In the genomic region with DNA sequence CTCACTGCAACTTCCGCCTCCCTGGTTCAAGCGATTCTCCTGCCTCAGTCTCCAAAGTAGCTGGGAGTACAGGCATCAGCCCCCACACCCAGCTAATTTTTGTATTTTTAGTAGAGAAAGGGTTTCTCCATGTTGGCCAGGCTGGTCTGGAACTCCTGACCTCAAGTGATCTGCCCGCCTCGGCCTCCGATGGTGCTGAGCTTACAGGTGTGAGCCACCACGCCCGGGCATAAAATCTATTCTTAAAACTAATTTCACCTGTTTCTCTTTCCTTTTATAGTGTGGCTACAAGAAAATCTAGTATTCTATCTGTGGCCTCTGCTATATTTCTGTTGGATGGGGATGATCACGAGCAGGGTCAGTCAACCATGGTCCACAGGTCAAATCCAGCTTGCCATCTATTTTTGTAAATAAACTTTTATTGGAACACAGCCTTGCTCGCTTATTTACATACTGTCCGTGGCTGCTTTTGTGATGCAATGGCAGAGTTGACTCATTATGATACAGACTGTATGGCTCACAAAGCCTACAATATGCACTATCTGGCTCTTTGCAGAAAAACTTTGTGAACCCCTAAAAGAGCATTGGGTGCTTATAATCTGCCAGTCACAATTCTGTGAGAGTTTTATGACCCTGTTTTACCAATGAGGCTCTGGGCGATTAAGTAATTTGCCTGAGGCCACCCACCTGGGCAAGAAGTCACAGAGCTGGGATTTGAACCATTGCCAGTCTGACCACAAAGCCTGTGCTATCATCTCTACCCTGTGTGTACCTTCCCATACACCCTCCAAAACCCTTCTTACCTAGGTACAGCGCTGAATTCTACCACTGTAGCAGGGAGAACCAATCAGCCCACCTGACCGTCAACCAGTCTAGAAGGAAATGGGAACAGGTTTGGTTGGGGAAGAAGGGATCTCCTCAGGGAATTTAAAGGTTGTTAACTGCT, we compare ENCODE assay signal across 9 cellular contexts. TPM values are rescaled to one million over a fixed set of nuclear protein-coding genes. Genes with fewer than 3 reads are reported as not detected.
A peak's percentile ranks its signal among the peaks of the same experiment; 100 is the strongest.
DNase-seq lines count a peak whose midpoint lies in the region; ATAC-seq and TF ChIP-seq lines count a peak whose summit lies in the region.
"Had no signal": no experiment of that assay in that cellular context is flagged by ENCODE, and none has a peak within 500 bp of the region (broad histone marks: within the 10 kb centered on the region; RNA-seq: fewer than 3 reads in every experiment).

No MANE protein-coding gene starts in this region.

- H3K27ac ChIP-seq in aorta (ENCODE audit: low read depth in 1 of 2, low read length in 2 of 2) (peak overlapping the region in 1 of 2 donors; percentile 87), WERI-Rb-1 (no peak overlapping the region)

- intact Hi-C loops in mucosa of descending colon (cut with DNase I, micrococcal nuclease): loop anchor here (5.0 to 10.0 kb wide), 4 partner anchors 394 to 466 kb away; no protein-coding TSS in a partner anchor
- intact Hi-C loops in aorta (cut with DNase I): loop anchor here (5.0 to 10.0 kb wide), 3 partner anchors 256 to 804 kb away; a partner anchor contains a TSS

- peaks cover 0 to 2% of the 10 kb centered on the region in 2 donors for H3K36me3 Mint-ChIP-seq in activated T-cell treated with anti-CD3 and anti-CD28 coated beads, Interleukin-2, amount 50 U/mL, for 72 hours (ENCODE audit: insufficient read depth in 2 of 2)

- H3K27me3 ChIP-seq in aorta (ENCODE audit: control insufficient read depth in 1 of 2, insufficient read depth in 2 of 2, low read length in 1 of 2) (no peaks in the 10 kb centered on the region), WERI-Rb-1 (ENCODE audit: insufficient read depth, low read depth, severe bottlenecking) (no peaks in the 10 kb centered on the region)

- WGBS in aorta, 2 donors: 86 to 90% methylated on average over 13 of the region's 13 CpGs

- peak; percentile 44 for DNase-seq in GM13976 (ENCODE audit: low spot score)
- peak; percentile 89 for DNase-seq in LNCaP clone FGC (ENCODE audit: low read depth)
- peak; percentile 60 to 69 for DNase-seq in activated T-cell treated with anti-CD3 and anti-CD28 coated beads, Interleukin-2, amount 50 U/mL, for 72 hours
- DNase-seq in mucosa of descending colon: peak; percentile 31 to 53 (median 51)
- no peak for DNase-seq in aorta
- DNase-seq in NCI-H1417 treated with DMSO at 0.1 percent for 48 hours (lab: John Stamatoyannopoulos, UW): no peak
- no peak for DNase-seq in WERI-Rb-1

- H3K9me3 ChIP-seq in mucosa of descending colon (no peaks in the 10 kb centered on the region), aorta (ENCODE audit: control insufficient read depth, low read length) (no peaks in the 10 kb centered on the region), WERI-Rb-1 (ENCODE audit: severe bottlenecking) (no peaks in the 10 kb centered on the region)

- in situ Hi-C loops in GM13976 (cut with MboI; ENCODE audit: low sequenced_read_pairs, unreplicated experiment): loop anchor here (5.0 kb wide), 1 partner anchor 459 kb away; no protein-coding TSS in a partner anchor

- H3K27me3 Mint-ChIP-seq in activated T-cell treated with anti-CD3 and anti-CD28 coated beads, Interleukin-2, amount 50 U/mL, for 72 hours (ENCODE audit: low read depth): peaks cover 7% of the 10 kb centered on the region

- ATAC-seq in GM21825 (IDR thresholded peaks at IDR 0.05; ENCODE audit: unreplicated experiment): peak; percentile 85
- peak; percentile 86 to 89 for ATAC-seq in activated T-cell treated with anti-CD3 and anti-CD28 coated beads, Interleukin-2, amount 50 U/mL, for 72 hours (replicated peaks in 1 of 2)
- peak; percentile 87 for ATAC-seq in mucosa of descending colon
- ATAC-seq in aorta (ENCODE audit: low FRiP score): no peak

- H3K4me1 Mint-ChIP-seq in activated T-cell treated with anti-CD3 and anti-CD28 coated beads, Interleukin-2, amount 50 U/mL, for 72 hours (ENCODE audit: low read depth): peaks cover 32% of the 10 kb centered on the region

- TF ChIP-seq CTCF in GM13976 (IDR thresholded peaks at IDR 0.05; ENCODE audit: borderline replicate concordance, control extremely low read depth, extremely low read depth, insufficient read depth, missing control alignments): no peak
- no peak for TF ChIP-seq CTCF in LNCaP clone FGC (IDR thresholded peaks at IDR 0.05; ENCODE audit: control insufficient read depth, extremely low read depth, insufficient read depth)
- TF ChIP-seq CTCF in mucosa of descending colon (IDR thresholded peaks at IDR 0.05): no peak
- TF ChIP-seq CTCF in WERI-Rb-1 (IDR thresholded peaks at IDR 0.05; ENCODE audit: low read depth, low read length): no peak

- H3K27ac Mint-ChIP-seq in activated T-cell treated with anti-CD3 and anti-CD28 coated beads, Interleukin-2, amount 50 U/mL, for 72 hours: peak overlapping the region; percentile 91

- H3K4me3 ChIP-seq in LNCaP clone FGC (ENCODE audit: low read depth, low read length): no peak overlapping the region
- no peak overlapping the region for H3K4me3 ChIP-seq in mucosa of descending colon
- no peak overlapping the region for H3K4me3 ChIP-seq in aorta (ENCODE audit: low read length in 2 of 2)
- no peak overlapping the region for H3K4me3 ChIP-seq in WERI-Rb-1 (ENCODE audit: low read depth, low read length)

- H3K4me3 Mint-ChIP-seq in activated T-cell treated with anti-CD3 and anti-CD28 coated beads, Interleukin-2, amount 50 U/mL, for 72 hours: peak overlapping the region; percentile 60 to 91
- H3K4me3 Mint-ChIP-seq: neural crest cell had no signal

- H3K4me1 ChIP-seq in mucosa of descending colon (ENCODE audit: low read depth) (peaks cover 19% of the 10 kb centered on the region), aorta (ENCODE audit: control insufficient read depth in 1 of 2, insufficient read depth in 2 of 2, low read length in 2 of 2) (peaks cover 0 to 4% of the 10 kb centered on the region in 2 donors)

- no peaks in the 10 kb centered on the region for H3K9me3 Mint-ChIP-seq in activated T-cell treated with anti-CD3 and anti-CD28 coated beads, Interleukin-2, amount 50 U/mL, for 72 hours
- H3K9me3 Mint-ChIP-seq: neural crest cell had no signal

- H3K36me3 ChIP-seq in mucosa of descending colon (ENCODE audit: low read depth): no peaks in the 10 kb centered on the region
- no peaks in the 10 kb centered on the region for H3K36me3 ChIP-seq in aorta (ENCODE audit: control insufficient read depth in 1 of 2, insufficient read depth in 2 of 2, low read length in 1 of 2)
- H3K36me3 ChIP-seq in WERI-Rb-1: peaks cover 3% of the 10 kb centered on the region; the same call in 1 of the 2 replicates

RNA-seq across cellular contexts. Expression of a gene that starts 28.3 kb away (rescaled TPM):
- total RNA-seq in activated T-cell treated with anti-CD3 and anti-CD28 coated beads, Interleukin-2, amount 50 U/mL, for 72 hours: under 1 TPM in 1 of 2 donors, not detected in 1; 0.09 TPM
- total RNA-seq in mucosa of descending colon (1 to 10 TPM in 1 of 3 donors, under 1 TPM in 2; 0.12 to 1.1 (median 0.32) TPM), aorta (1 to 10 TPM; 1.1 to 1.5 TPM)
- not detected for polyA plus RNA-seq in aorta

Comparison
In these comparisons a context has a peak if more than half of its experiments do, and no peak if none do; other contexts are left out.
1. DNase-seq: peak in GM13976 (single experiment), LNCaP clone FGC (single experiment), activated T-cell treated with anti-CD3 and anti-CD28 coated beads, Interleukin-2, amount 50 U/mL, for 72 hours (2 of 2) and mucosa of descending colon (3 of 3); none in aorta (0 of 2), NCI-H1417 treated with DMSO at 0.1 percent for 48 hours (single experiment) and WERI-Rb-1 (single experiment).